Comparison of ENCODE assay signal across 1 cellular context in genomic region chr18:6775702-6776101, GRCh38.
TF ChIP-seq lines count a peak whose summit lies in the region.

No MANE protein-coding gene starts in this region.

TF ChIP-seq in IMR-90, 13 proteins besides CTCF, POLR2A, EP300 and RAD21:
- TF ChIP-seq USF2 (IDR thresholded peaks at IDR 0.05; ENCODE audit: low read depth, low read length) (no peak), RCOR1 (IDR thresholded peaks at IDR 0.05; ENCODE audit: insufficient replicate concordance, low read length) (no peak), MAFK (IDR thresholded peaks at IDR 0.05; ENCODE audit: low read depth, low read length) (no peak), ELK1 (IDR thresholded peaks at IDR 0.05; ENCODE audit: borderline replicate concordance, low read depth, low read length) (no peak), NFE2L2 (IDR thresholded peaks at IDR 0.05; ENCODE audit: low read depth, low read length) (no peak)
TF ChIP-seq in IMR-90: peak in this region for 0.
